Comparison of ENCODE assay signal across 11 cellular contexts in the genomic region with DNA sequence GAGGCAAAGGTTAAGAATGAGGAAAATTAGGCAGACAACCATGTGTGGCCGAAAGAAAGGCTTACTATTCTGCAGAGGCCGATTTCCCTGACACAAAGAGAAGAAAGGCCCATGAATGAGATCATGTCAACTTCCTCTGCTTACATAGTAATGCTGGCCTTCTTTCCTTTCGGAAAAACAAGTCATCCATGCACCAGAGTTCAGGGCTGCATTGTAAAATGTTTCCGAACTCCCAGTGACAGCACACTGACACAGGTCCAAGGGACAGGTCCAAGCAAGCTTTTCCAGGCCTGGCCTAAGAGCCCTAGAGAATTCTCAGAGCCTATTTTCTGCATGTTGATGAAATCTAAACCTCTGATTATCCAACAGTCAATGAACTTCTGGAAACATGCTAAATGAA.
A peak's percentile ranks its signal among the peaks of the same experiment; 100 is the strongest.
DNase-seq lines count a peak whose midpoint lies in the region; ATAC-seq, FAIRE-seq and TF ChIP-seq lines count a peak whose summit lies in the region.
"Had no signal": no experiment of that assay in that cellular context is flagged by ENCODE, and none has a peak within 500 bp of the region (broad histone marks: within the 10 kb centered on the region; RNA-seq: fewer than 3 reads in every experiment).

No MANE protein-coding gene starts in this region.

- H3K36me3 Mint-ChIP-seq in progenitor cell of endocrine pancreas (ENCODE audit: insufficient read depth): peaks cover 6% of the 10 kb centered on the region

- ATAC-seq in left cardiac atrium (peak; percentile 90 to 97), HG02642 (IDR thresholded peaks at IDR 0.05; ENCODE audit: poor library complexity, unreplicated experiment) (no peak)

- DNase-seq in DMS53 (lab: John Stamatoyannopoulos, UW): peak; percentile 88
- DNase-seq in bronchial epithelial cell (ENCODE audit: low read depth): peak; percentile 92
- peak; percentile 49 for DNase-seq in left cardiac atrium
- no peak for DNase-seq in progenitor cell of endocrine pancreas (ENCODE audit: low spot score, unreplicated experiment)
- no peak for DNase-seq in NCI-H2227 (lab: John Stamatoyannopoulos, UW; ENCODE audit: unreplicated experiment)
- no peak for DNase-seq in OCI-M1 (lab: John Stamatoyannopoulos, UW)
- no peak for DNase-seq in NCI-H82 treated with DMSO at 0.1 percent for 48 hours (lab: John Stamatoyannopoulos, UW; ENCODE audit: unreplicated experiment)
- DNase-seq: activated T-cell treated with anti-CD3 and anti-CD28 coated beads for 4 hours; AML-193; stimulated activated CD8-positive, alpha-beta memory T cell treated with anti-CD3 and anti-CD28 coated beads, Interleukin-4, amount 100 ng/mL, for 48 hours had no signal

- peak overlapping the region; percentile 52 for H3K27ac Mint-ChIP-seq in progenitor cell of endocrine pancreas

- H3K9me3 Mint-ChIP-seq in progenitor cell of endocrine pancreas (ENCODE audit: low read depth): peaks cover 21% of the 10 kb centered on the region

- intact Hi-C loops in left cardiac atrium (cut with DNase I): no loop called here

- H3K4me3 ChIP-seq in bronchial epithelial cell (ENCODE audit: low read depth, low read length): no peak overlapping the region

- peak; percentile 72 for FAIRE-seq in bronchial epithelial cell (lab: Jason Lieb, UNC)

- H3K4me3 Mint-ChIP-seq in progenitor cell of endocrine pancreas (ENCODE audit: low read depth): no peak overlapping the region

- H3K4me1 Mint-ChIP-seq in progenitor cell of endocrine pancreas (ENCODE audit: low read depth): peaks cover 45% of the 10 kb centered on the region

- H3K36me3 ChIP-seq in bronchial epithelial cell (ENCODE audit: control insufficient read depth, insufficient read depth, low read length): no peaks in the 10 kb centered on the region

- H3K27me3 ChIP-seq in bronchial epithelial cell (ENCODE audit: control insufficient read depth, insufficient read depth, low read length): no peaks in the 10 kb centered on the region

- no peaks in the 10 kb centered on the region for H3K27me3 Mint-ChIP-seq in progenitor cell of endocrine pancreas

- TF ChIP-seq CTCF in bronchial epithelial cell (IDR thresholded peaks at IDR 0.05; ENCODE audit: insufficient read depth, low read length, severe bottlenecking) (no peak), progenitor cell of endocrine pancreas (IDR thresholded peaks at IDR 0.05; ENCODE audit: unreplicated experiment) (no peak)

Comparison
In these comparisons a context has a peak if more than half of its experiments do, and no peak if none do; other contexts are left out.
1. DNase-seq: peak in DMS53 (single experiment), bronchial epithelial cell (single experiment) and left cardiac atrium (single experiment); none in progenitor cell of endocrine pancreas (single experiment), NCI-H2227 (single experiment), OCI-M1 (single experiment) and NCI-H82 treated with DMSO at 0.1 percent for 48 hours (single experiment).